In the genomic region with DNA sequence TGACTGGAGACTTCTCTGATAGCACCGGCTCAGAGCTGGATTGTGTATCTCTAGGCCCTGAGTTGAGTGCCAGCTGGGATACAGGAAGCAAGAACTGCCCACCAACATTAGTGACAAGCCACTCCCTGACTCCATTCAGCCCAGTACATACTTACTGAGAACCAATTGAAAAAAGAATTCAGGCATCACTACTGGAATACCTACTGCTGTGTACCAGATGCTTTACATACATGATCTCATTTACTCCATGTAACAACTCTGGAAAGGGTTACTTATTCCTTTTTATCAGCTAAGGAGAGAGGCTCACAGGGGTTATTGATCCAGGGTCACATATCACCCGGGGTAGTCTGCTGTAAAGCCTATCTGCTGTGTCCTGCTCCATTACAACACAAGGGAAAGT, we compare ENCODE assay signal across 39 cellular contexts. TPM values are rescaled to one million over a fixed set of nuclear protein-coding genes. Genes with fewer than 3 reads are reported as not detected.
DNase-seq lines count a peak whose midpoint lies in the region; ATAC-seq, FAIRE-seq and TF ChIP-seq lines count a peak whose summit lies in the region.
"Had no signal": no experiment of that assay in that cellular context is flagged by ENCODE, and none has a peak within 500 bp of the region (broad histone marks: within the 10 kb centered on the region; RNA-seq: fewer than 3 reads in every experiment).

No MANE protein-coding gene starts in this region.

- H3K9me3 Mint-ChIP-seq in activated CD4-positive, alpha-beta T cell treated with anti-CD3 and anti-CD28 coated beads, Interleukin-2, amount 10 ng/mL, durations not matched to agents 24 days and 14 days = no peaks in the 10 kb centered on the region
- no peaks in the 10 kb centered on the region for H3K9me3 Mint-ChIP-seq in activated CD4-positive, alpha-beta T cell treated with anti-CD3 and anti-CD28 coated beads for 36 hours (ENCODE audit: low read depth)
- H3K9me3 Mint-ChIP-seq in GM23338 (no peaks in the 10 kb centered on the region), astrocyte (ENCODE audit: unreplicated experiment) (no peaks in the 10 kb centered on the region)
- H3K9me3 Mint-ChIP-seq: activated naive CD4-positive, alpha-beta T cell treated with anti-CD3 and anti-CD28 coated beads, Interleukin-2, amount 50 U/mL, for 72 hours; activated T-cell treated with anti-CD3 and anti-CD28 coated beads, Interleukin-2, amount 50 U/mL, for 4 hours; central memory CD8-positive, alpha-beta T cell; stimulated activated memory B cell treated with anti-CD40 and anti-IgM and Interleukin-4, amounts not matched to agents 10 μg/mL and 1 μg/mL and 100 μg/mL, for 72 hours had no signal

- POLR2A ChIA-PET in activated CD4-positive, alpha-beta T cell treated with anti-CD3 and anti-CD28 coated beads for 36 hours (lab: Charles Lee) = no interaction called here

- no peak for DNase-seq in activated CD4-positive, alpha-beta T cell treated with anti-CD3 and anti-CD28 coated beads, Interleukin-2, amount 10 ng/mL, durations not matched to agents 24 days and 14 days
- DNase-seq in activated CD4-positive, alpha-beta T cell treated with anti-CD3 and anti-CD28 coated beads for 36 hours = no peak
- DNase-seq in GM23338 (ENCODE audit: low spot score) (no peak), astrocyte (ENCODE audit: low read depth) (no peak), dedifferentiated amniotic fluid mesenchymal stem cell (ENCODE audit: extremely low spot score) (no peak)
- DNase-seq in stimulated activated CD4-positive, alpha-beta T cell treated with anti-CD3 and anti-CD28 coated beads, Interleukin-4, amount 100 ng/mL, for 24 hours = no peak
- DNase-seq: activated CD4-positive, alpha-beta T cell treated with anti-CD3 and anti-CD28 coated beads for 4 hours; activated T-cell treated with anti-CD3 and anti-CD28 coated beads, Interleukin-2, amount 50 U/mL, for 4 hours; BE2C; COR-L47; dermis blood vessel endothelial cell; DMS79; GDM1; hypothalamus; left lung; NCI-H1105 treated with DMSO at 0.1 percent for 48 hours; NCI-H2081; NCI-H345; NCI-H82; sigmoid colon; stimulated activated CD4-positive, alpha-beta T cell treated with anti-CD3 and anti-CD28 coated beads, Interleukin-4, amount 100 ng/mL, for 4 hours; substantia nigra; upper lobe of right lung had no signal

- no peaks in the 10 kb centered on the region for H3K4me1 Mint-ChIP-seq in activated CD4-positive, alpha-beta T cell treated with anti-CD3 and anti-CD28 coated beads, Interleukin-2, amount 10 ng/mL, durations not matched to agents 24 days and 14 days
- no peaks in the 10 kb centered on the region for H3K4me1 Mint-ChIP-seq in activated CD4-positive, alpha-beta T cell treated with anti-CD3 and anti-CD28 coated beads for 36 hours
- peaks cover 24% of the 10 kb centered on the region for H3K4me1 Mint-ChIP-seq in GM23338
- no peaks in the 10 kb centered on the region for H3K4me1 Mint-ChIP-seq in astrocyte (ENCODE audit: low read depth, unreplicated experiment)
- H3K4me1 Mint-ChIP-seq: central memory CD8-positive, alpha-beta T cell had no signal

- H3K9me3 ChIP-seq in astrocyte (ENCODE audit: insufficient read depth, low read depth, low read length) (peaks cover 3% of the 10 kb centered on the region), neural cell (ENCODE audit: low read length) (no peaks in the 10 kb centered on the region)
- H3K9me3 ChIP-seq: BE2C, gastroesophageal sphincter, left lung, prostate gland, sigmoid colon, upper lobe of right lung had no signal

- no peak for TF ChIP-seq EP300 in neural cell (conservative IDR thresholded peaks at IDR 0.05; ENCODE audit: poor library complexity, severe bottlenecking)

- H3K27ac ChIP-seq in GM23338 (ENCODE audit: low read depth) (no peak overlapping the region), astrocyte (ENCODE audit: low read depth, low read length) (no peak overlapping the region), neural cell (ENCODE audit: low read length) (no peak overlapping the region)
- H3K27ac ChIP-seq: gastroesophageal sphincter, left lung, prostate gland, RWPE1, sigmoid colon, upper lobe of right lung had no signal

- H3K36me3 Mint-ChIP-seq in activated CD4-positive, alpha-beta T cell treated with anti-CD3 and anti-CD28 coated beads, Interleukin-2, amount 10 ng/mL, durations not matched to agents 24 days and 14 days (ENCODE audit: low read depth) = no peaks in the 10 kb centered on the region
- H3K36me3 Mint-ChIP-seq in activated CD4-positive, alpha-beta T cell treated with anti-CD3 and anti-CD28 coated beads for 36 hours (ENCODE audit: low read depth) = no peaks in the 10 kb centered on the region
- H3K36me3 Mint-ChIP-seq in GM23338 (ENCODE audit: low read depth) (no peaks in the 10 kb centered on the region; the same call in 2 of the 3 replicates), astrocyte (ENCODE audit: low read depth, unreplicated experiment) (no peaks in the 10 kb centered on the region)
- H3K36me3 Mint-ChIP-seq: stimulated activated memory B cell treated with anti-CD40 and anti-IgM and Interleukin-4, amounts not matched to agents 10 μg/mL and 1 μg/mL and 100 μg/mL, for 72 hours had no signal

- peak overlapping the region; percentile 1 for H3K4me3 Mint-ChIP-seq in activated CD4-positive, alpha-beta T cell treated with anti-CD3 and anti-CD28 coated beads, Interleukin-2, amount 10 ng/mL, durations not matched to agents 24 days and 14 days
- no peak overlapping the region for H3K4me3 Mint-ChIP-seq in activated CD4-positive, alpha-beta T cell treated with anti-CD3 and anti-CD28 coated beads for 36 hours
- H3K4me3 Mint-ChIP-seq in GM23338 = peak overlapping the region; percentile 75
- peak overlapping the region; percentile 81 for H3K4me3 Mint-ChIP-seq in astrocyte (ENCODE audit: unreplicated experiment)
- H3K4me3 Mint-ChIP-seq: stimulated activated memory B cell treated with anti-CD40 and anti-IgM and Interleukin-4, amounts not matched to agents 10 μg/mL and 1 μg/mL and 100 μg/mL, for 72 hours had no signal

- peaks cover 29% of the 10 kb centered on the region for H3K4me1 ChIP-seq in GM23338 (ENCODE audit: insufficient read depth)
- peaks cover 4% of the 10 kb centered on the region for H3K4me1 ChIP-seq in astrocyte (ENCODE audit: insufficient read depth, low read length)
- H3K4me1 ChIP-seq: prostate gland, upper lobe of right lung had no signal

- H3K9ac ChIP-seq in astrocyte (ENCODE audit: low read length) = no peak overlapping the region
- H3K9ac ChIP-seq in neural cell (ENCODE audit: low read length) = peak overlapping the region; percentile 74

- no peaks in the 10 kb centered on the region for H3F3A ChIP-seq in GM23338 (replicated peaks; ENCODE audit: low read depth)
- no peaks in the 10 kb centered on the region for H3F3A ChIP-seq in neural cell (ENCODE audit: insufficient read depth, low read length, poor library complexity, severe bottlenecking)

- H3K27me3 Mint-ChIP-seq in activated CD4-positive, alpha-beta T cell treated with anti-CD3 and anti-CD28 coated beads, Interleukin-2, amount 10 ng/mL, durations not matched to agents 24 days and 14 days = peaks cover 50% of the 10 kb centered on the region
- peaks cover 51% of the 10 kb centered on the region for H3K27me3 Mint-ChIP-seq in activated CD4-positive, alpha-beta T cell treated with anti-CD3 and anti-CD28 coated beads for 36 hours
- H3K27me3 Mint-ChIP-seq in GM23338 (ENCODE audit: insufficient read depth, low read depth, poor library complexity) = peaks cover 10% of the 10 kb centered on the region
- H3K27me3 Mint-ChIP-seq in astrocyte (ENCODE audit: low read depth, unreplicated experiment) = peaks cover 39% of the 10 kb centered on the region

- FAIRE-seq in astrocyte (lab: Jason Lieb, UNC) = no peak
- FAIRE-seq: endometrium, GM19239, HTR-8/SVneo, K562 had no signal

- H3K4me2 ChIP-seq in GM23338 (no peak overlapping the region), astrocyte (ENCODE audit: low read length) (no peak overlapping the region), neural cell (ENCODE audit: low read length) (no peak overlapping the region)

- H4K20me1 ChIP-seq in GM23338 (replicated peaks; ENCODE audit: insufficient read depth) (0 out of 2 replicates have a peak, but pooled peaks cover 6% of the 10 kb centered on the region), astrocyte (ENCODE audit: insufficient read depth, low read length) (no peaks in the 10 kb centered on the region), neural cell (ENCODE audit: insufficient read depth) (no peaks in the 10 kb centered on the region)

- H3K27me3 ChIP-seq in GM23338 (ENCODE audit: insufficient read depth) = peaks cover 18% of the 10 kb centered on the region; the same call in 1 of the 2 replicates
- peaks cover 50% of the 10 kb centered on the region for H3K27me3 ChIP-seq in astrocyte (ENCODE audit: insufficient read depth, low read length)
- H3K27me3 ChIP-seq in neural cell (ENCODE audit: insufficient read depth, low read depth, low read length) = peaks cover 19% of the 10 kb centered on the region
- H3K27me3 ChIP-seq: BE2C had no signal

- no peak overlapping the region for H3K4me3 ChIP-seq in GM23338
- no peak overlapping the region for H3K4me3 ChIP-seq in astrocyte (ENCODE audit: insufficient read depth, low read depth, low read length)
- peak overlapping the region; percentile 70 for H3K4me3 ChIP-seq in neural cell (ENCODE audit: low read length)
- H3K4me3 ChIP-seq: K562, left lung, upper lobe of right lung had no signal

- H3K36me3 ChIP-seq in GM23338 (ENCODE audit: insufficient read depth) = no peaks in the 10 kb centered on the region
- no peaks in the 10 kb centered on the region for H3K36me3 ChIP-seq in astrocyte (ENCODE audit: insufficient read depth, low read length)
- H3K36me3 ChIP-seq in neural cell (ENCODE audit: insufficient read depth, low read length) = no peaks in the 10 kb centered on the region
- H3K36me3 ChIP-seq: BE2C, gastroesophageal sphincter, left lung, prostate gland, sigmoid colon, upper lobe of right lung had no signal

- CTCF ChIA-PET in activated CD4-positive, alpha-beta T cell treated with anti-CD3 and anti-CD28 coated beads for 36 hours (lab: Charles Lee) = no interaction called here

- intact Hi-C loops in activated CD4-positive, alpha-beta T cell treated with anti-CD3 and anti-CD28 coated beads, Interleukin-2, amount 10 ng/mL, durations not matched to agents 24 days and 14 days (cut with micrococcal nuclease) = no loop called here
- intact Hi-C loops in activated CD4-positive, alpha-beta T cell treated with anti-CD3 and anti-CD28 coated beads for 36 hours (cut with DNase I, micrococcal nuclease) = loop anchor here in 1 of 2 experiments (10.0 kb wide), 1 partner anchor 482 kb away; a partner anchor contains a TSS

- H3K27ac Mint-ChIP-seq in activated CD4-positive, alpha-beta T cell treated with anti-CD3 and anti-CD28 coated beads, Interleukin-2, amount 10 ng/mL, durations not matched to agents 24 days and 14 days = no peak overlapping the region
- no peak overlapping the region for H3K27ac Mint-ChIP-seq in activated CD4-positive, alpha-beta T cell treated with anti-CD3 and anti-CD28 coated beads for 36 hours
- H3K27ac Mint-ChIP-seq in GM23338 (no peak overlapping the region), astrocyte (ENCODE audit: unreplicated experiment) (no peak overlapping the region)
- H3K27ac Mint-ChIP-seq: activated naive CD4-positive, alpha-beta T cell treated with anti-CD3 and anti-CD28 coated beads, Interleukin-2, amount 50 U/mL, for 72 hours; stimulated activated memory B cell treated with anti-CD40 and anti-IgM and Interleukin-4, amounts not matched to agents 10 μg/mL and 1 μg/mL and 100 μg/mL, for 72 hours had no signal

- H3K9me2 ChIP-seq in GM23338 (ENCODE audit: insufficient read depth) (no peaks in the 10 kb centered on the region), neural cell (ENCODE audit: insufficient read depth, low read length) (no peaks in the 10 kb centered on the region)

- no peak for TF ChIP-seq RAD21 in neural cell (conservative IDR thresholded peaks at IDR 0.05)

- TF ChIP-seq CTCF in GM23338 (conservative IDR thresholded peaks at IDR 0.05; ENCODE audit: low read depth in 2 of 2) (no peak), astrocyte (IDR thresholded peaks at IDR 0.05; ENCODE audit: insufficient read depth, low read depth, low read length) (no peak), neural cell (IDR thresholded peaks at IDR 0.05; ENCODE audit: poor library complexity, severe bottlenecking) (no peak)

- no peak for ATAC-seq in activated CD4-positive, alpha-beta T cell treated with anti-CD3 and anti-CD28 coated beads for 36 hours
- no peak for ATAC-seq in GM23338
- no peak for ATAC-seq in HG03159 (IDR thresholded peaks at IDR 0.05; ENCODE audit: unreplicated experiment)
- ATAC-seq: activated naive CD4-positive, alpha-beta T cell treated with anti-CD3 and anti-CD28 coated beads, Interleukin-2, amount 50 U/mL, for 72 hours; activated T-cell treated with anti-CD3 and anti-CD28 coated beads, Interleukin-2, amount 50 U/mL, for 4 hours; gastroesophageal sphincter; stimulated activated memory B cell treated with anti-CD40 and anti-IgM and Interleukin-4, amounts not matched to agents 10 μg/mL and 1 μg/mL and 100 μg/mL, for 72 hours; upper lobe of right lung had no signal

- H2AFZ ChIP-seq in GM23338 (peak overlapping the region; percentile 99; the same call in 1 of the 2 replicates), astrocyte (ENCODE audit: low read depth, low read length) (no peak overlapping the region), neural cell (ENCODE audit: low read depth, low read length) (no peak overlapping the region)

- H3K79me2 ChIP-seq in GM23338 (replicated peaks; ENCODE audit: insufficient read depth) (peaks cover 15% of the 10 kb centered on the region), astrocyte (ENCODE audit: insufficient read depth, low read length) (no peaks in the 10 kb centered on the region), neural cell (replicated peaks; ENCODE audit: insufficient read depth, low read length) (no peaks in the 10 kb centered on the region)

RNA-seq across cellular contexts. Expression of a gene that starts 1.3 kb away (rescaled TPM):
- 0.12 and 0.38 TPM in 2 replicates for total RNA-seq in activated CD4-positive, alpha-beta T cell treated with anti-CD3 and anti-CD28 coated beads, Interleukin-2, amount 10 ng/mL, durations not matched to agents 24 days and 14 days
- total RNA-seq in activated CD4-positive, alpha-beta T cell treated with anti-CD3 and anti-CD28 coated beads for 36 hours = under 1 TPM; 0.18 TPM
- total RNA-seq in GM23338 (2014; rRNA removed; shearing (Covaris generic)) = 7.5 and 8.5 TPM in 2 replicates
- polyA plus RNA-seq in GM23338 (2016; fragmentation: Nextera tagmentation; extraction: Ambion mirVana) (2.2 and 2.7 TPM in 2 replicates), neural cell (7.0 and 7.2 TPM in 2 replicates)
- total RNA-seq in astrocyte = 2.9 and 3.0 TPM in 2 replicates
- polyA minus RNA-seq in neural cell = 11.8 and 11.9 TPM in 2 replicates
- total RNA-seq: MCF 10A; OCI-LY7; SK-MEL-5; T-helper 1 cell treated with Interleukin-12 subunit alpha and Interleukin-12 subunit beta and Interleukin-4 antibody, amounts not matched to agents 30 ng/mL and 1 ng/mL, for 36 hours had no signal
